Comparison of ENCODE assay signal across 1 cellular context in the genomic region with DNA sequence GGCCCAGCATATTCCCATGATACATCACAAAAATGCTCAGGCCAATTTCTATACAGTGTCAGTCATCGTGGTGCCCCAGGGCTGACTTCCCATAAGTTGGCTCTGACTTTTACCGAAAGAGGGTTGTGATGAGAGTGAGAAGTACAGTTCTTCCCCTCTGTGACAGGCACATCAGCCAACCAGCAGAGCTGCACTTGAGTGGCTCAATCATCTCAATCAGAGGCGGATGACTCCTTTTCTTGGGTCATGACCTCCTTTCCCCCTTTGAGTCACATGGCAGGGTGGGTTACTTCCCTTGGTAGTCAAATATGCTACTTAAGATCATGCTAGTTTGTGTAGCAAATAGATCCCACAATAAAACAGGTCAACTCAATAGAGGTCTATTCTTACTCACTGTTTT.
TF ChIP-seq lines count a peak whose summit lies in the region.

No MANE protein-coding gene starts in this region.

TF ChIP-seq in GM12878, 131 proteins besides CTCF, POLR2A, EP300 and RAD21 (continued from another document):
- TF ChIP-seq, protein P1, sequence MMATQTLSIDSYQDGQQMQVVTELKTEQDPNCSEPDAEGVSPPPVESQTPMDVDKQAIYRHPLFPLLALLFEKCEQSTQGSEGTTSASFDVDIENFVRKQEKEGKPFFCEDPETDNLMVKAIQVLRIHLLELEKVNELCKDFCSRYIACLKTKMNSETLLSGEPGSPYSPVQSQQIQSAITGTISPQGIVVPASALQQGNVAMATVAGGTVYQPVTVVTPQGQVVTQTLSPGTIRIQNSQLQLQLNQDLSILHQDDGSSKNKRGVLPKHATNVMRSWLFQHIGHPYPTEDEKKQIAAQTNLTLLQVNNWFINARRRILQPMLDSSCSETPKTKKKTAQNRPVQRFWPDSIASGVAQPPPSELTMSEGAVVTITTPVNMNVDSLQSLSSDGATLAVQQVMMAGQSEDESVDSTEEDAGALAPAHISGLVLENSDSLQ (IDR thresholded peaks at IDR 0.05): peak; percentile 71
- TF ChIP-seq JUNB (IDR thresholded peaks at IDR 0.05) (peak; percentile 46; the same call in 1 of the 2 replicates), MYC (IDR thresholded peaks at IDR 0.05; ENCODE audit: insufficient read depth, insufficient read length, insufficient replicate concordance, low read length, severe bottlenecking) (no peak)
TF ChIP-seq in GM12878: peak in this region for 2.
